In the genomic region with DNA sequence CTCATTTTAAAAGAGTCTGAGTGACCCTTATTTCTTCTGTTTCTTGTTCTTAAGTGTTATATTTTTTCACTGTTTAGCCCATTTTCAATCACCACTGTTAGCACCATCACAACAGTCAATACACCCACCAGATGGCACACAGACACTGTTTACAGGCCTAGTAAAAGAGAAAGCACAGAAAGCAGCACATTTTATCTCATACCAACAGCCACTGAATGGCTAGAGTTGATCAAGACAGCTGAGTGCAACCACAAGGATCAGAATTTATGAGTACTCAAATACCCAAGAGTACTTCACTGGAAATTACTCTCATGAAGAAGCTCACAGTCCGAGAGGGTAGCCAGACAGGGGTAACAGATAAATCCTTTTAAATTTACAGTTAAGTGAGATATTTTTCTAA, we compare ENCODE assay signal across 1 cellular context.
TF ChIP-seq lines count a peak whose summit lies in the region.

No MANE protein-coding gene starts in this region.

TF ChIP-seq in K562, 482 proteins besides CTCF, POLR2A, EP300 and RAD21 (continued from another document and continues in another):
- TF ChIP-seq ZNF79 (CRISPR knock-in tag; IDR thresholded peaks at IDR 0.05; ENCODE audit: low read depth) (no peak), NFYB (IDR thresholded peaks at IDR 0.05; ENCODE audit: extremely low read depth, insufficient read length) (no peak), KDM5B (IDR thresholded peaks at IDR 0.05; ENCODE audit: insufficient replicate concordance, low read depth, low read length) (no peak), ZNF699 (CRISPR knock-in tag; IDR thresholded peaks at IDR 0.05; ENCODE audit: insufficient replicate concordance) (no peak), RNF2 (IDR thresholded peaks at IDR 0.05) (peak; percentile 75; the same call in 1 of the 2 replicates), IRF2 (CRISPR knock-in tag; IDR thresholded peaks at IDR 0.05) (no peak), FOXP1 (CRISPR knock-in tag; IDR thresholded peaks at IDR 0.05) (0 out of 2 replicates have a peak, but pooled peaks have one; percentile 48), ZNF785 (CRISPR knock-in tag; IDR thresholded peaks at IDR 0.05) (no peak), BRD4 (IDR thresholded peaks at IDR 0.05) (no peak), ZNF197 (CRISPR knock-in tag; IDR thresholded peaks at IDR 0.05; ENCODE audit: low read depth) (peak; percentile 88; the same call in 1 of the 2 replicates), SIN3B (IDR thresholded peaks at IDR 0.05; ENCODE audit: low read depth) (no peak), MAFK (IDR thresholded peaks at IDR 0.05; ENCODE audit: low read length) (no peak), TCF7L2 (IDR thresholded peaks at IDR 0.05; ENCODE audit: low read depth, low read length) (no peak), SMARCE1 (IDR thresholded peaks at IDR 0.05) (peak; percentile 84), SREBF1 (IDR thresholded peaks at IDR 0.05; ENCODE audit: borderline replicate concordance, low read depth, low read length) (no peak), CEBPB (tag; IDR thresholded peaks at IDR 0.05) (no peak), NR2F6 (CRISPR knock-in tag; IDR thresholded peaks at IDR 0.05) (no peak), ZFPM2 (CRISPR knock-in tag; IDR thresholded peaks at IDR 0.05) (no peak), GATAD2B (IDR thresholded peaks at IDR 0.05; ENCODE audit: borderline replicate concordance) (peak; percentile 65), ZNF444 (CRISPR knock-in tag; IDR thresholded peaks at IDR 0.05) (peak; percentile 57; the same call in 1 of the 2 replicates), ZSCAN29 (IDR thresholded peaks at IDR 0.05) (no peak), HDAC6 (IDR thresholded peaks at IDR 0.05; ENCODE audit: low read depth, low read length) (no peak), KAT8 (IDR thresholded peaks at IDR 0.05; ENCODE audit: low read depth) (no peak), NCOA4 (IDR thresholded peaks at IDR 0.05; ENCODE audit: partially characterized antibody) (no peak), SRSF7 (optimal IDR thresholded peaks at IDR 0.05; ENCODE audit: low read depth, low read length) (no peak)
- TF ChIP-seq, protein P1, sequence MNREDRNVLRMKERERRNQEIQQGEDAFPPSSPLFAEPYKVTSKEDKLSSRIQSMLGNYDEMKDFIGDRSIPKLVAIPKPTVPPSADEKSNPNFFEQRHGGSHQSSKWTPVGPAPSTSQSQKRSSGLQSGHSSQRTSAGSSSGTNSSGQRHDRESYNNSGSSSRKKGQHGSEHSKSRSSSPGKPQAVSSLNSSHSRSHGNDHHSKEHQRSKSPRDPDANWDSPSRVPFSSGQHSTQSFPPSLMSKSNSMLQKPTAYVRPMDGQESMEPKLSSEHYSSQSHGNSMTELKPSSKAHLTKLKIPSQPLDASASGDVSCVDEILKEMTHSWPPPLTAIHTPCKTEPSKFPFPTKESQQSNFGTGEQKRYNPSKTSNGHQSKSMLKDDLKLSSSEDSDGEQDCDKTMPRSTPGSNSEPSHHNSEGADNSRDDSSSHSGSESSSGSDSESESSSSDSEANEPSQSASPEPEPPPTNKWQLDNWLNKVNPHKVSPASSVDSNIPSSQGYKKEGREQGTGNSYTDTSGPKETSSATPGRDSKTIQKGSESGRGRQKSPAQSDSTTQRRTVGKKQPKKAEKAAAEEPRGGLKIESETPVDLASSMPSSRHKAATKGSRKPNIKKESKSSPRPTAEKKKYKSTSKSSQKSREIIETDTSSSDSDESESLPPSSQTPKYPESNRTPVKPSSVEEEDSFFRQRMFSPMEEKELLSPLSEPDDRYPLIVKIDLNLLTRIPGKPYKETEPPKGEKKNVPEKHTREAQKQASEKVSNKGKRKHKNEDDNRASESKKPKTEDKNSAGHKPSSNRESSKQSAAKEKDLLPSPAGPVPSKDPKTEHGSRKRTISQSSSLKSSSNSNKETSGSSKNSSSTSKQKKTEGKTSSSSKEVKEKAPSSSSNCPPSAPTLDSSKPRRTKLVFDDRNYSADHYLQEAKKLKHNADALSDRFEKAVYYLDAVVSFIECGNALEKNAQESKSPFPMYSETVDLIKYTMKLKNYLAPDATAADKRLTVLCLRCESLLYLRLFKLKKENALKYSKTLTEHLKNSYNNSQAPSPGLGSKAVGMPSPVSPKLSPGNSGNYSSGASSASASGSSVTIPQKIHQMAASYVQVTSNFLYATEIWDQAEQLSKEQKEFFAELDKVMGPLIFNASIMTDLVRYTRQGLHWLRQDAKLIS (CRISPR knock-in tag; IDR thresholded peaks at IDR 0.05): no peak
- TF ChIP-seq, protein P2, sequence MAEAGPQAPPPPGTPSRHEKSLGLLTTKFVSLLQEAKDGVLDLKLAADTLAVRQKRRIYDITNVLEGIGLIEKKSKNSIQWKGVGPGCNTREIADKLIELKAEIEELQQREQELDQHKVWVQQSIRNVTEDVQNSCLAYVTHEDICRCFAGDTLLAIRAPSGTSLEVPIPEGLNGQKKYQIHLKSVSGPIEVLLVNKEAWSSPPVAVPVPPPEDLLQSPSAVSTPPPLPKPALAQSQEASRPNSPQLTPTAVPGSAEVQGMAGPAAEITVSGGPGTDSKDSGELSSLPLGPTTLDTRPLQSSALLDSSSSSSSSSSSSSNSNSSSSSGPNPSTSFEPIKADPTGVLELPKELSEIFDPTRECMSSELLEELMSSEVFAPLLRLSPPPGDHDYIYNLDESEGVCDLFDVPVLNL (CRISPR knock-in tag; IDR thresholded peaks at IDR 0.05; ENCODE audit: low read depth): no peak
- TF ChIP-seq, protein P3, sequence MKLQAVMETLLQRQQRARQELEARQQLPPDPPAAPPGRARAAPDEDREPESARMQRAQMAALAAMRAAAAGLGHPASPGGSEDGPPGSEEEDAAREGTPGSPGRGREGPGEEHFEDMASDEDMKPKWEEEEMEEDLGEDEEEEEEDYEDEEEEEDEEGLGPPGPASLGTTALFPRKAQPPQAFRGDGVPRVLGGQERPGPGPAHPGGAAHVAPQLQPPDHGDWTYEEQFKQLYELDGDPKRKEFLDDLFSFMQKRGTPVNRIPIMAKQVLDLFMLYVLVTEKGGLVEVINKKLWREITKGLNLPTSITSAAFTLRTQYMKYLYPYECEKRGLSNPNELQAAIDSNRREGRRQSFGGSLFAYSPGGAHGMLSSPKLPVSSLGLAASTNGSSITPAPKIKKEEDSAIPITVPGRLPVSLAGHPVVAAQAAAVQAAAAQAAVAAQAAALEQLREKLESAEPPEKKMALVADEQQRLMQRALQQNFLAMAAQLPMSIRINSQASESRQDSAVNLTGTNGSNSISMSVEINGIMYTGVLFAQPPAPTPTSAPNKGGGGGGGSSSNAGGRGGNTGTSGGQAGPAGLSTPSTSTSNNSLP (IDR thresholded peaks at IDR 0.05; ENCODE audit: borderline replicate concordance, low read depth, low read length): peak; percentile 97
- TF ChIP-seq, protein P4, sequence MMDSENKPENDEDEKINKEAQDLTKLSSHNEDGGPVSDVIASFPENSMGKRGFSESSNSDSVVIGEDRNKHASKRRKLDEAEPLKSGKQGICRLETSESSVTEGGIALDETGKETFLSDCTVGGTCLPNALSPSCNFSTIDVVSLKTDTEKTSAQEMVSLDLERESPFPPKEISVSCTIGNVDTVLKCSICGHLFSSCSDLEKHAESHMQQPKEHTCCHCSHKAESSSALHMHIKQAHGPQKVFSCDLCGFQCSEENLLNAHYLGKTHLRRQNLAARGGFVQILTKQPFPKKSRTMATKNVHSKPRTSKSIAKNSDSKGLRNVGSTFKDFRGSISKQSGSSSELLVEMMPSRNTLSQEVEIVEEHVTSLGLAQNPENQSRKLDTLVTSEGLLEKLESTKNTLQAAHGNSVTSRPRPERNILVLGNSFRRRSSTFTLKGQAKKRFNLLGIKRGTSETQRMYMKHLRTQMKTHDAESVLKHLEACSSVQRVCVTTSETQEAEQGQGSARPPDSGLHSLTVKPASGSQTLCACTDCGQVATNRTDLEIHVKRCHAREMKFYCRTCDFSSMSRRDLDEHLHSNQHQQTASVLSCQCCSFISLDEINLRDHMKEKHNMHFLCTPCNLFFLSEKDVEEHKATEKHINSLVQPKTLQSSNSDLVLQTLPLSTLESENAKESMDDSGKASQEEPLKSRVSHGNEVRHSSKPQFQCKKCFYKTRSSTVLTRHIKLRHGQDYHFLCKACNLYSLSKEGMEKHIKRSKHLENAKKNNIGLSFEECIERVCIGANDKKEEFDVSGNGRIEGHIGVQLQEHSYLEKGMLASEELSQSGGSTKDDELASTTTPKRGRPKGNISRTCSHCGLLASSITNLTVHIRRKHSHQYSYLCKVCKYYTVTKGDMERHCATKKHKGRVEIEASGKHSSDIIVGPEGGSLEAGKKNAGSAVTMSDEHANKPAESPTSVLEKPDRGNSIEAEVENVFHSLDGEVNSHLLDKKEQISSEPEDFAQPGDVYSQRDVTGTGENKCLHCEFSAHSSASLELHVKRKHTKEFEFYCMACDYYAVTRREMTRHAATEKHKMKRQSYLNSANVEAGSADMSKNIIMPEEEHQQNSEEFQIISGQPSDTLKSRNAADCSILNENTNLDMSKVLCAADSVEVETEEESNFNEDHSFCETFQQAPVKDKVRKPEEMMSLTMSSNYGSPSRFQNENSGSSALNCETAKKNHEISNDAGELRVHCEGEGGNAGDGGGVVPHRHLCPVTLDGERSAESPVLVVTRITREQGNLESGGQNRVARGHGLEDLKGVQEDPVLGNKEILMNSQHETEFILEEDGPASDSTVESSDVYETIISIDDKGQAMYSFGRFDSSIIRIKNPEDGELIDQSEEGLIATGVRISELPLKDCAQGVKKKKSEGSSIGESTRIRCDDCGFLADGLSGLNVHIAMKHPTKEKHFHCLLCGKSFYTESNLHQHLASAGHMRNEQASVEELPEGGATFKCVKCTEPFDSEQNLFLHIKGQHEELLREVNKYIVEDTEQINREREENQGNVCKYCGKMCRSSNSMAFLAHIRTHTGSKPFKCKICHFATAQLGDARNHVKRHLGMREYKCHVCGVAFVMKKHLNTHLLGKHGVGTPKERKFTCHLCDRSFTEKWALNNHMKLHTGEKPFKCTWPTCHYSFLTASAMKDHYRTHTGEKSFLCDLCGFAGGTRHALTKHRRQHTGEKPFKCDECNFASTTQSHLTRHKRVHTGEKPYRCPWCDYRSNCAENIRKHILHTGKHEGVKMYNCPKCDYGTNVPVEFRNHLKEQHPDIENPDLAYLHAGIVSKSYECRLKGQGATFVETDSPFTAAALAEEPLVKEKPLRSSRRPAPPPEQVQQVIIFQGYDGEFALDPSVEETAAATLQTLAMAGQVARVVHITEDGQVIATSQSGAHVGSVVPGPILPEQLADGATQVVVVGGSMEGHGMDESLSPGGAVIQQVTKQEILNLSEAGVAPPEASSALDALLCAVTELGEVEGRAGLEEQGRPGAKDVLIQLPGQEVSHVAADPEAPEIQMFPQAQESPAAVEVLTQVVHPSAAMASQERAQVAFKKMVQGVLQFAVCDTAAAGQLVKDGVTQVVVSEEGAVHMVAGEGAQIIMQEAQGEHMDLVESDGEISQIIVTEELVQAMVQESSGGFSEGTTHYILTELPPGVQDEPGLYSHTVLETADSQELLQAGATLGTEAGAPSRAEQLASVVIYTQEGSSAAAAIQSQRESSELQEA (IDR thresholded peaks at IDR 0.05; ENCODE audit: low read depth): no peak
- TF ChIP-seq, protein P5, sequence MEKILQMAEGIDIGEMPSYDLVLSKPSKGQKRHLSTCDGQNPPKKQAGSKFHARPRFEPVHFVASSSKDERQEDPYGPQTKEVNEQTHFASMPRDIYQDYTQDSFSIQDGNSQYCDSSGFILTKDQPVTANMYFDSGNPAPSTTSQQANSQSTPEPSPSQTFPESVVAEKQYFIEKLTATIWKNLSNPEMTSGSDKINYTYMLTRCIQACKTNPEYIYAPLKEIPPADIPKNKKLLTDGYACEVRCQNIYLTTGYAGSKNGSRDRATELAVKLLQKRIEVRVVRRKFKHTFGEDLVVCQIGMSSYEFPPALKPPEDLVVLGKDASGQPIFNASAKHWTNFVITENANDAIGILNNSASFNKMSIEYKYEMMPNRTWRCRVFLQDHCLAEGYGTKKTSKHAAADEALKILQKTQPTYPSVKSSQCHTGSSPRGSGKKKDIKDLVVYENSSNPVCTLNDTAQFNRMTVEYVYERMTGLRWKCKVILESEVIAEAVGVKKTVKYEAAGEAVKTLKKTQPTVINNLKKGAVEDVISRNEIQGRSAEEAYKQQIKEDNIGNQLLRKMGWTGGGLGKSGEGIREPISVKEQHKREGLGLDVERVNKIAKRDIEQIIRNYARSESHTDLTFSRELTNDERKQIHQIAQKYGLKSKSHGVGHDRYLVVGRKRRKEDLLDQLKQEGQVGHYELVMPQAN (IDR thresholded peaks at IDR 0.05; ENCODE audit: borderline replicate concordance): no peak; the same call in 1 of the 2 replicates
- TF ChIP-seq, protein P6, sequence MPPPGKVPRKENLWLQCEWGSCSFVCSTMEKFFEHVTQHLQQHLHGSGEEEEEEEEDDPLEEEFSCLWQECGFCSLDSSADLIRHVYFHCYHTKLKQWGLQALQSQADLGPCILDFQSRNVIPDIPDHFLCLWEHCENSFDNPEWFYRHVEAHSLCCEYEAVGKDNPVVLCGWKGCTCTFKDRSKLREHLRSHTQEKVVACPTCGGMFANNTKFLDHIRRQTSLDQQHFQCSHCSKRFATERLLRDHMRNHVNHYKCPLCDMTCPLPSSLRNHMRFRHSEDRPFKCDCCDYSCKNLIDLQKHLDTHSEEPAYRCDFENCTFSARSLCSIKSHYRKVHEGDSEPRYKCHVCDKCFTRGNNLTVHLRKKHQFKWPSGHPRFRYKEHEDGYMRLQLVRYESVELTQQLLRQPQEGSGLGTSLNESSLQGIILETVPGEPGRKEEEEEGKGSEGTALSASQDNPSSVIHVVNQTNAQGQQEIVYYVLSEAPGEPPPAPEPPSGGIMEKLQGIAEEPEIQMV (tag; conservative IDR thresholded peaks at IDR 0.05; ENCODE audit: low read depth): 0 out of 2 replicates have a peak, but pooled peaks have one; percentile 40
- TF ChIP-seq, protein P7, sequence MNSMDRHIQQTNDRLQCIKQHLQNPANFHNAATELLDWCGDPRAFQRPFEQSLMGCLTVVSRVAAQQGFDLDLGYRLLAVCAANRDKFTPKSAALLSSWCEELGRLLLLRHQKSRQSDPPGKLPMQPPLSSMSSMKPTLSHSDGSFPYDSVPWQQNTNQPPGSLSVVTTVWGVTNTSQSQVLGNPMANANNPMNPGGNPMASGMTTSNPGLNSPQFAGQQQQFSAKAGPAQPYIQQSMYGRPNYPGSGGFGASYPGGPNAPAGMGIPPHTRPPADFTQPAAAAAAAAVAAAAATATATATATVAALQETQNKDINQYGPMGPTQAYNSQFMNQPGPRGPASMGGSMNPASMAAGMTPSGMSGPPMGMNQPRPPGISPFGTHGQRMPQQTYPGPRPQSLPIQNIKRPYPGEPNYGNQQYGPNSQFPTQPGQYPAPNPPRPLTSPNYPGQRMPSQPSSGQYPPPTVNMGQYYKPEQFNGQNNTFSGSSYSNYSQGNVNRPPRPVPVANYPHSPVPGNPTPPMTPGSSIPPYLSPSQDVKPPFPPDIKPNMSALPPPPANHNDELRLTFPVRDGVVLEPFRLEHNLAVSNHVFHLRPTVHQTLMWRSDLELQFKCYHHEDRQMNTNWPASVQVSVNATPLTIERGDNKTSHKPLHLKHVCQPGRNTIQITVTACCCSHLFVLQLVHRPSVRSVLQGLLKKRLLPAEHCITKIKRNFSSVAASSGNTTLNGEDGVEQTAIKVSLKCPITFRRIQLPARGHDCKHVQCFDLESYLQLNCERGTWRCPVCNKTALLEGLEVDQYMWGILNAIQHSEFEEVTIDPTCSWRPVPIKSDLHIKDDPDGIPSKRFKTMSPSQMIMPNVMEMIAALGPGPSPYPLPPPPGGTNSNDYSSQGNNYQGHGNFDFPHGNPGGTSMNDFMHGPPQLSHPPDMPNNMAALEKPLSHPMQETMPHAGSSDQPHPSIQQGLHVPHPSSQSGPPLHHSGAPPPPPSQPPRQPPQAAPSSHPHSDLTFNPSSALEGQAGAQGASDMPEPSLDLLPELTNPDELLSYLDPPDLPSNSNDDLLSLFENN (IDR thresholded peaks at IDR 0.05; ENCODE audit: low read depth in 2 of 2, low read length in 2 of 2): peak in 1 of 2 experiments; percentile 91; a peak in 2 of 4 replicates
